Comparison of ENCODE assay signal across 1 cellular context in genomic region chr18:49447810-49448745, GRCh38.
TF ChIP-seq lines count a peak whose summit lies in the region.

No MANE protein-coding gene starts in this region.

TF ChIP-seq in H1, 55 proteins besides CTCF, POLR2A, EP300 and RAD21:
- TF ChIP-seq YY1 (IDR thresholded peaks at IDR 0.05; ENCODE audit: low read depth, low read length) (no peak), MAX (IDR thresholded peaks at IDR 0.05) (peak; percentile 90), ZNF274 (IDR thresholded peaks at IDR 0.05; ENCODE audit: borderline replicate concordance, extremely low read depth, low read length) (no peak), RNF2 (IDR thresholded peaks at IDR 0.05; ENCODE audit: borderline replicate concordance, low read depth, low read length, missing control alignments, poor library complexity, severe bottlenecking) (no peak), SP2 (IDR thresholded peaks at IDR 0.05; ENCODE audit: low read length) (no peak)
